Comparison of ENCODE assay signal across 7 cellular contexts in genomic region chr1:224380003-224380402, GRCh38. TPM values are rescaled to one million over a fixed set of nuclear protein-coding genes. Genes with fewer than 3 reads are reported as not detected.
DNase-seq lines count a peak whose midpoint lies in the region; ATAC-seq, FAIRE-seq and TF ChIP-seq lines count a peak whose summit lies in the region.

No MANE protein-coding gene starts in this region.

- TF ChIP-seq CTCF in right lobe of liver (IDR thresholded peaks at IDR 0.05) (no peak), ascending aorta (IDR thresholded peaks at IDR 0.05) (no peak)

- 67% methylated on average over 3 of the region's 4 CpGs for WGBS in right lobe of liver (ENCODE audit: insufficient coverage, low coverage, low lambda C conversion rate, missing lambda C conversion rate)

- H3K9me3 ChIP-seq in right lobe of liver: no peaks in the 10 kb centered on the region
- H3K9me3 ChIP-seq in ascending aorta: no peaks in the 10 kb centered on the region

- H3K4me1 ChIP-seq in right lobe of liver: peaks cover 0 to 3% (median 0%) of the 10 kb centered on the region in 4 donors
- peaks cover 10% of the 10 kb centered on the region in 2 donors for H3K4me1 ChIP-seq in ascending aorta

- ATAC-seq in GM19395 (IDR thresholded peaks at IDR 0.05; ENCODE audit: unreplicated experiment): peak; percentile 73
- peak; percentile 64 for ATAC-seq in HG03135 (IDR thresholded peaks at IDR 0.05; ENCODE audit: unreplicated experiment)
- peak; percentile 55 to 72 (median 67) for ATAC-seq in right lobe of liver

- TF ChIP-seq POLR2A in right lobe of liver (IDR thresholded peaks at IDR 0.05): no peak
- no peak for TF ChIP-seq POLR2A in H54 (IDR thresholded peaks at IDR 0.05; ENCODE audit: low read depth, low read length)

- no peaks in the 10 kb centered on the region for H3K27me3 ChIP-seq in right lobe of liver
- H3K27me3 ChIP-seq in ascending aorta: no peaks in the 10 kb centered on the region

- intact Hi-C loops in right lobe of liver (cut with DNase I) (no loop called here), ascending aorta (cut with DNase I) (no loop called here)

- peaks cover 0 to 12% (median 4%) of the 10 kb centered on the region in 4 donors for H3K36me3 ChIP-seq in right lobe of liver
- H3K36me3 ChIP-seq in ascending aorta: peaks cover 19 to 36% of the 10 kb centered on the region in 2 donors

- DNase-seq in activated CD4-positive, alpha-beta T cell treated with anti-CD3 and anti-CD28 coated beads for 48 hours: peak; percentile 65
- DNase-seq in right lobe of liver (no peak), H54 (ENCODE audit: insufficient read length, low spot score) (no peak), ascending aorta (ENCODE audit: low spot score in 2 of 2) (no peak), GM19240 (ENCODE audit: insufficient read length, low spot score) (no peak)

- H3K27ac ChIP-seq in right lobe of liver: no peak overlapping the region
- H3K27ac ChIP-seq in ascending aorta: no peak overlapping the region

- H3K4me3 ChIP-seq in right lobe of liver (no peak overlapping the region), ascending aorta (no peak overlapping the region)

- FAIRE-seq in H54 (lab: Jason Lieb, UNC): no peak

RNA-seq across cellular contexts. Expression of gene CNIH4, which starts 23.3 kb away (rescaled TPM):
- 10 to 100 TPM in 5 of 6 experiments, 1 to 10 TPM in 1; 9.9 to 22.1 (median 18.1) TPM for total RNA-seq in right lobe of liver
- total RNA-seq in ascending aorta: 26.9 TPM

RNA-seq across cellular contexts. Expression of gene NVL, which starts 50.0 kb away (rescaled TPM):
- 1 to 10 TPM; 4.5 to 8.9 (median 6.8) TPM for total RNA-seq in right lobe of liver
- total RNA-seq in ascending aorta: 34.6 TPM

RNA-seq across cellular contexts. Expression of gene WDR26, which starts 54.6 kb away (rescaled TPM):
- total RNA-seq in right lobe of liver (10 to 100 TPM; 27.2 to 46.8 (median 40.1) TPM), ascending aorta (31.8 TPM)
